In the genomic region with DNA sequence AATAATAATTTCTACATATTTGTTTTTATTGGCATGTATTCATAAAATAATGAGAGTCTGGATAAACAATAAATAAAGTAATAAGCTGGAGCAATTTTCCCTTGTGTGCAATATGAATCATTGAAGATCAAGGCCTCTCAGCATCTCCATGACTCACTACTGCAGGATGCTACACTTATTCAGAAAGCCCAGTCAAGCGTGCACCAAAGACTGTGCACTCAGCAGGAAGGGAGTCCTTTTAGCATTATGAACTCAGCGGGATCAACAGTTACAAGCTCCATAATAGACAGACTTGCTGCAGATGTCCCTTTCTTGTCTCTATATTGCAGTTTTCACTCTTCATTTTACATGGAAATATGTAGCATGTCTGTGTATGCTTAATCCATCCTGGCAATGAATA, we compare ENCODE assay signal across 12 cellular contexts.
DNase-seq lines count a peak whose midpoint lies in the region; ATAC-seq and TF ChIP-seq lines count a peak whose summit lies in the region.
"Had no signal": no experiment of that assay in that cellular context is flagged by ENCODE, and none has a peak within 500 bp of the region (broad histone marks: within the 10 kb centered on the region; RNA-seq: fewer than 3 reads in every experiment).

No MANE protein-coding gene starts in this region.

- H4K20me1 ChIP-seq in osteoblast (ENCODE audit: insufficient read depth, low read length) = no peaks in the 10 kb centered on the region

- no peaks in the 10 kb centered on the region for H3K36me3 ChIP-seq in osteoblast (ENCODE audit: insufficient read depth, low read length)

- ATAC-seq in GM21390 (IDR thresholded peaks at IDR 0.05; ENCODE audit: unreplicated experiment) = no peak
- no peak for ATAC-seq in GM21381 (IDR thresholded peaks at IDR 0.05; ENCODE audit: unreplicated experiment)
- ATAC-seq: naive thymus-derived CD4-positive, alpha-beta T cell; stimulated activated effector memory CD8-positive, alpha-beta T cell treated with anti-CD3 and anti-CD28 coated beads, Interleukin-12 subunit alpha, Interleukin-12 subunit beta, amount 100 ng/mL, for 72 hours had no signal

- H3K79me2 ChIP-seq in osteoblast (ENCODE audit: insufficient read depth, low read length) = no peaks in the 10 kb centered on the region

- no peak overlapping the region for H3K4me2 ChIP-seq in osteoblast (ENCODE audit: insufficient read depth, low read length)

- no peaks in the 10 kb centered on the region for H3K27me3 ChIP-seq in osteoblast (ENCODE audit: insufficient read depth, low read length)

- no peaks in the 10 kb centered on the region for H3K4me1 ChIP-seq in osteoblast (ENCODE audit: insufficient read depth, low read length)

- no peak overlapping the region for H3K4me3 ChIP-seq in osteoblast (ENCODE audit: insufficient read depth, low read length)

- no peak overlapping the region for H3K27ac ChIP-seq in osteoblast (ENCODE audit: low read depth, low read length)

- DNase-seq in DMS153 (lab: John Stamatoyannopoulos, UW) = peak; percentile 97
- DNase-seq in NCI-H128 (lab: John Stamatoyannopoulos, UW; ENCODE audit: unreplicated experiment) = peak; percentile 90
- peak; percentile 99 for DNase-seq in NCI-H69 (lab: John Stamatoyannopoulos, UW)
- peak; percentile 48 for DNase-seq in ecto neural progenitor cell (ENCODE audit: low spot score)
- no peak for DNase-seq in osteoblast (ENCODE audit: insufficient read length, low spot score, missing footprints)
- no peak for DNase-seq in AML-193 (lab: John Stamatoyannopoulos, UW)
- DNase-seq: anterior cingulate cortex; erythroblast; naive thymus-derived CD4-positive, alpha-beta T cell had no signal

- no peak for TF ChIP-seq CTCF in osteoblast (IDR thresholded peaks at IDR 0.05; ENCODE audit: extremely low read depth, low read depth, low read length)

- H3K9me3 ChIP-seq in osteoblast (ENCODE audit: low read depth, low read length) = no peaks in the 10 kb centered on the region

- H2AFZ ChIP-seq in osteoblast (ENCODE audit: low read length) = no peak overlapping the region

Comparison
In these comparisons a context has a peak if more than half of its experiments do, and no peak if none do; other contexts are left out.
1. DNase-seq: peak in DMS153 (single experiment), NCI-H128 (single experiment), NCI-H69 (single experiment) and ecto neural progenitor cell (single experiment); none in osteoblast (single experiment) and AML-193 (0 of 2).